In the genomic region with DNA sequence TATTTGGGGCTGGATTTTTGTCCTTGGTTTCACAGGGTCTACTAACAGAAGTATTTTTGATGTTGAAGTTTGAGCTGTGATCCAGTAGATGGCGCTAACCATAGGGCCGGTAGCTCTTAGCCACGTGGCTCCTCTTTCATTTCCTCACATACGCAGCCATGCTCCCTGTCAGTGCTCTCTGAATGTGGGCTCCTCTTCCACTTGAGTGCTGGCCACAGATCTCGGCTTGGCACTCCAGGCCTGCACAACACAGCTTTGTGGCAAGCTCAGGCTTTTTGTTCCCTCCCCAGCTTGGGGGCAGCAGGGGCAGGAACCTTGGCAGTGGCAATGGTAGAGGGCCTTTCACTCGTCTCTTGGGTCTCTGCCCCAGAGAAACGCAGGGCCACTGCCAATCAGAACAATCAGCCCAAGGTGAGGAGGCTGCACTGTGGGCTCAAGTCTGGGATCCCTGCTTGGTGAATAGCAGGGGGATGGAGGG, we compare ENCODE assay signal across 8 cellular contexts. TPM values are rescaled to one million over a fixed set of nuclear protein-coding genes. Genes with fewer than 3 reads are reported as not detected.
DNase-seq lines count a peak whose midpoint lies in the region; ATAC-seq, FAIRE-seq and TF ChIP-seq lines count a peak whose summit lies in the region.

No MANE protein-coding gene starts in this region.

- no peaks in the 10 kb centered on the region for H3K4me1 ChIP-seq in H1 (replicated peaks in 1 of 4; ENCODE audit: control insufficient read depth in 3 of 4, insufficient read depth in 4 of 4, low read length in 3 of 4)
- H3K4me1 ChIP-seq in neural progenitor cell: no peaks in the 10 kb centered on the region

- H3K27ac ChIP-seq in H1 (ENCODE audit: low read depth, low read length) (no peak overlapping the region), neural progenitor cell (no peak overlapping the region)

- WGBS in H1 (ENCODE audit: extremely low coverage in 1 of 2, insufficient coverage in 1 of 2, insufficient read length in 1 of 2, insufficient replicate concordance in 2 of 2, low coverage in 1 of 2, low lambda C conversion rate in 2 of 2, missing lambda C conversion rate in 1 of 2), 2 experiments: 30% methylated on average over 7 of the region's 7 CpGs; no CpG with 5 or more reads in 1 of the 2 experiments

- H3K27me3 Mint-ChIP-seq in neural progenitor cell (ENCODE audit: insufficient read depth, low read depth): no peaks in the 10 kb centered on the region

- H3K9ac ChIP-seq in H1 (replicated peaks in 1 of 4; ENCODE audit: extremely low read depth in 1 of 4, low read depth in 3 of 4, low read length in 3 of 4): no peak overlapping the region
- H3K9ac ChIP-seq in neural progenitor cell: no peak overlapping the region

- H3K27me3 ChIP-seq in H1 (replicated peaks in 1 of 4; ENCODE audit: control insufficient read depth in 3 of 4, extremely low read depth in 1 of 4, insufficient read depth in 3 of 4, low read length in 3 of 4) (peaks cover 0 to 9% (median 7%) of the 10 kb centered on the region in 4 experiments; a peak in 4 of 7 replicates), neural progenitor cell (no peaks in the 10 kb centered on the region)

- no peak overlapping the region for H2AK5ac ChIP-seq in H1 (ENCODE audit: low read depth, low read length)

- H2AFZ ChIP-seq in H1 (ENCODE audit: low read length): peak overlapping the region; percentile 94
- H2AFZ ChIP-seq in neural progenitor cell (replicated peaks): peak overlapping the region; percentile 94

- H3K4me3 Mint-ChIP-seq in neural progenitor cell: no peak overlapping the region

- no peak overlapping the region for H3K56ac ChIP-seq in H1 (replicated peaks; ENCODE audit: insufficient read length, low read depth, low read length)

- peak; percentile 6 to 51 for DNase-seq in NCI-H526 (lab: John Stamatoyannopoulos, UW)
- DNase-seq in NCI-H526 treated with DMSO at 0.1 percent for 48 hours (lab: John Stamatoyannopoulos, UW): no peak
- peak; percentile 60 for DNase-seq in RPMI8226
- peak in 1 of 2 experiments; percentile 54 for DNase-seq in H1 (ENCODE audit: low read depth in 1 of 2, low spot score in 2 of 2)
- peak; percentile 63 for DNase-seq in neural progenitor cell (ENCODE audit: low spot score)

- H3K23me2 ChIP-seq in H1 (ENCODE audit: low read depth, low read length): no peaks in the 10 kb centered on the region; the same call in 1 of the 2 replicates

- peak; percentile 54 to 67; a peak in 3 of 4 replicates for TF ChIP-seq RAD21 in H1 (IDR thresholded peaks at IDR 0.05 in 1 of 2, conservative IDR thresholded peaks at IDR 0.05 in 1 of 2; ENCODE audit: low read depth in 2 of 2, low read length in 2 of 2)

- FAIRE-seq in H1 (lab: Jason Lieb, UNC): peak; percentile 85

- ATAC-seq in GM19043 (IDR thresholded peaks at IDR 0.05; ENCODE audit: low read depth, unreplicated experiment) (peak; percentile 80), HG03558 (IDR thresholded peaks at IDR 0.05; ENCODE audit: extremely low read depth, unreplicated experiment) (peak; percentile 82), HG03097 (IDR thresholded peaks at IDR 0.05; ENCODE audit: low FRiP score, unreplicated experiment) (no peak)

- no peak overlapping the region for H3K4me2 ChIP-seq in H1 (ENCODE audit: insufficient read depth in 1 of 2, low read depth in 2 of 2, low read length in 2 of 2)
- H3K4me2 ChIP-seq in neural progenitor cell: no peak overlapping the region

- H2BK15ac ChIP-seq in H1 (ENCODE audit: low read length): peak overlapping the region; percentile 95; the same call in 1 of the 2 replicates

- no peaks in the 10 kb centered on the region for H3K79me1 ChIP-seq in H1 (ENCODE audit: low read depth, low read length)

- no peak for TF ChIP-seq POLR2A in H1 (IDR thresholded peaks at IDR 0.05; ENCODE audit: control extremely low read depth in 1 of 2, low read depth in 2 of 2, low read length in 2 of 2)

- CTCF ChIA-PET in H1 (lab: Charles Lee; ENCODE audit: partially characterized antibody): interaction anchor here (0.7 to 9.4 kb wide), 43 partner anchors 10 to 418 kb away, joined by 3 to 111 read pairs (median 4); a partner anchor contains a TSS

- no peak overlapping the region for H2BK5ac ChIP-seq in H1 (ENCODE audit: low read depth, low read length)

- TF ChIP-seq CTCF in H1 (IDR thresholded peaks at IDR 0.05; ENCODE audit: control extremely low read depth in 1 of 3, insufficient read depth in 1 of 3, low read depth in 1 of 3, low read length in 3 of 3) (peak; percentile 52 to 88 (median 67)), neural progenitor cell (IDR thresholded peaks at IDR 0.05) (peak; percentile 70)

- H2BK120ac ChIP-seq in H1 (replicated peaks; ENCODE audit: low read depth, low read length): no peak overlapping the region

- peak overlapping the region; percentile 77; the same call in 1 of the 2 replicates for H2BK12ac ChIP-seq in H1 (ENCODE audit: low read depth, low read length)

- H3K9me3 ChIP-seq in H1 (ENCODE audit: insufficient read depth in 2 of 2, low read depth in 1 of 2, low read length in 1 of 2) (no peaks in the 10 kb centered on the region; a peak in 1 of 4 replicates), neural progenitor cell (ENCODE audit: low read depth) (no peaks in the 10 kb centered on the region)

- 0 out of 2 replicates have a peak overlapping the region, but pooled peaks have one; percentile 53 for H3K18ac ChIP-seq in H1 (ENCODE audit: extremely low read depth, low read length)

- peak overlapping the region; percentile 82; the same call in 1 of the 2 replicates for H2BK20ac ChIP-seq in H1 (ENCODE audit: low read length)

- H3K4ac ChIP-seq in H1 (replicated peaks; ENCODE audit: insufficient read length, low read depth, low read length): no peak overlapping the region

- H4K5ac ChIP-seq in H1 (ENCODE audit: insufficient read length, low read depth, low read length): no peak overlapping the region

- H3K4me1 Mint-ChIP-seq in neural progenitor cell: no peaks in the 10 kb centered on the region

- no peaks in the 10 kb centered on the region for H3K79me2 ChIP-seq in H1 (ENCODE audit: control insufficient read depth in 1 of 2, insufficient read depth in 2 of 2, low read length in 2 of 2)
- no peaks in the 10 kb centered on the region for H3K79me2 ChIP-seq in neural progenitor cell (ENCODE audit: low read depth)

- H3K36me3 ChIP-seq in H1 (ENCODE audit: control insufficient read depth in 2 of 4, insufficient read depth in 4 of 4, low read length in 3 of 4) (no peaks in the 10 kb centered on the region), neural progenitor cell (no peaks in the 10 kb centered on the region)

- POLR2A ChIA-PET in H1 (lab: Charles Lee; ENCODE audit: partially characterized antibody): interaction anchor here (1.0 kb wide), 1 partner anchor 10 kb away, joined by 3 read pairs; no protein-coding TSS in a partner anchor

- H3K9me3 Mint-ChIP-seq in neural progenitor cell: peaks cover 16% of the 10 kb centered on the region

- H4K91ac ChIP-seq in H1 (replicated peaks; ENCODE audit: insufficient read length, low read length): peak overlapping the region; percentile 68

- no peaks in the 10 kb centered on the region for H3K36me3 Mint-ChIP-seq in neural progenitor cell

- H3K14ac ChIP-seq in H1 (ENCODE audit: insufficient read length): no peak overlapping the region

- no peak for TF ChIP-seq EP300 in H1 (IDR thresholded peaks at IDR 0.05; ENCODE audit: borderline replicate concordance in 1 of 2, low read depth in 2 of 2, low read length in 2 of 2)

- H4K8ac ChIP-seq in H1 (ENCODE audit: extremely low read depth, insufficient read depth, low read length): peak overlapping the region; percentile 84

- H4K20me1 ChIP-seq in H1 (replicated peaks in 1 of 2; ENCODE audit: control insufficient read depth in 1 of 2, insufficient read depth in 2 of 2, low read length in 2 of 2) (no peaks in the 10 kb centered on the region), neural progenitor cell (ENCODE audit: low read depth) (no peaks in the 10 kb centered on the region)

- H3K27ac Mint-ChIP-seq in neural progenitor cell: no peak overlapping the region

- H3F3A ChIP-seq in neural progenitor cell (ENCODE audit: low read depth): no peaks in the 10 kb centered on the region

- no peak overlapping the region for H3K23ac ChIP-seq in H1 (ENCODE audit: insufficient read length)

- H3K4me3 ChIP-seq in H1 (ENCODE audit: extremely low read depth in 1 of 4, insufficient read depth in 2 of 4, low read depth in 3 of 4, low read length in 4 of 4): no peak overlapping the region
- H3K4me3 ChIP-seq in neural progenitor cell: no peak overlapping the region

TF ChIP-seq in H1, 55 proteins besides CTCF, POLR2A, EP300 and RAD21 (continues in another document):
- TF ChIP-seq SP2 (IDR thresholded peaks at IDR 0.05; ENCODE audit: low read length) (no peak), SRF (IDR thresholded peaks at IDR 0.05; ENCODE audit: low read depth, low read length) (no peak), ZNF274 (IDR thresholded peaks at IDR 0.05; ENCODE audit: borderline replicate concordance, extremely low read depth, low read length) (no peak), KDM1A (IDR thresholded peaks at IDR 0.05; ENCODE audit: borderline replicate concordance, low read length) (peak; percentile 55; the same call in 1 of the 2 replicates), HDAC6 (IDR thresholded peaks at IDR 0.05; ENCODE audit: low read depth, low read length) (no peak), CREB1 (IDR thresholded peaks at IDR 0.05) (peak; percentile 26; the same call in 1 of the 2 replicates)
- TF ChIP-seq, protein P1, sequence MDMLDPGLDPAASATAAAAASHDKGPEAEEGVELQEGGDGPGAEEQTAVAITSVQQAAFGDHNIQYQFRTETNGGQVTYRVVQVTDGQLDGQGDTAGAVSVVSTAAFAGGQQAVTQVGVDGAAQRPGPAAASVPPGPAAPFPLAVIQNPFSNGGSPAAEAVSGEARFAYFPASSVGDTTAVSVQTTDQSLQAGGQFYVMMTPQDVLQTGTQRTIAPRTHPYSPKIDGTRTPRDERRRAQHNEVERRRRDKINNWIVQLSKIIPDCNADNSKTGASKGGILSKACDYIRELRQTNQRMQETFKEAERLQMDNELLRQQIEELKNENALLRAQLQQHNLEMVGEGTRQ (IDR thresholded peaks at IDR 0.05; ENCODE audit: low read length): peak; percentile 70
- TF ChIP-seq, protein P2, sequence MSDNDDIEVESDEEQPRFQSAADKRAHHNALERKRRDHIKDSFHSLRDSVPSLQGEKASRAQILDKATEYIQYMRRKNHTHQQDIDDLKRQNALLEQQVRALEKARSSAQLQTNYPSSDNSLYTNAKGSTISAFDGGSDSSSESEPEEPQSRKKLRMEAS (IDR thresholded peaks at IDR 0.05): peak; percentile 99

RNA-seq across cellular contexts. Expression of a gene that starts 18.6 kb away (rescaled TPM):
- 1.2 and 2.3 TPM in 2 replicates for total RNA-seq in H1 (2021; fragmentation: NEBNext Ultra II Directional; extraction: Animal tissue kit (Norgen Biotek cat#: 25700))
- 0.47 and 2.1 TPM in 2 replicates for polyA plus RNA-seq in H1 (2011; rRNA removed)
- polyA plus RNA-seq in H1 (2011; cell fraction: cytosol; rRNA removed): 2.7 TPM
- polyA plus RNA-seq in H1 (2011; cell fraction: nucleus; rRNA removed): 2.6 TPM
- 1.8 to 3.9 TPM (median 2.2 TPM) in 4 replicates for polyA plus RNA-seq in H1 (2012, experiment 1 of 2)
- 1.1 TPM for polyA plus RNA-seq in H1 (2012, experiment 2 of 2)
- 6.5 TPM for polyA plus RNA-seq in H1 (2013, experiment 1 of 2)
- polyA plus RNA-seq in H1 (2013, experiment 2 of 2): 5.3 TPM
- polyA minus RNA-seq in H1 (2011; rRNA and poly(A)+ RNA removed): 2.6 and 3.0 TPM in 2 replicates
- polyA minus RNA-seq in H1 (2011; cell fraction: cytosol; rRNA and poly(A)+ RNA removed): not detected
- polyA minus RNA-seq in H1 (2011; cell fraction: nucleus; rRNA and poly(A)+ RNA removed): 2.2 TPM
- total RNA-seq in neural progenitor cell (ENCODE audit: low replicate concordance): 5.7 and 10.0 TPM in 2 replicates
